In the genomic region with DNA sequence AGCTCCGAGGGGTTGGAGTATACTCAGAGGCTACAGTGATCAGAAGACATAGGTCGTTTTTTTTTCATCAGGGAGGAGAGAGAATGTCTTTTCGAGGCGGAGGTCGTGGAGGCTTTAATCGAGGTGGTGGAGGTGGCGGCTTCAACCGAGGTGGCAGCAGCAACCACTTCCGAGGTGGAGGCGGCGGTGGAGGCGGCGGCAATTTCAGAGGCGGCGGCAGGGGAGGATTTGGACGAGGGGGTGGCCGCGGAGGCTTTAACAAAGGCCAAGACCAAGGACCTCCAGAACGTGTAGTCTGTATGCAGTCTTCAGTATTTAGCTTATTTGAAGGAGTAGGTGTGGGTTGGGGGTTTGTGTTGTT, we compare ENCODE assay signal across 8 cellular contexts. TPM values are rescaled to one million over a fixed set of nuclear protein-coding genes. Genes with fewer than 3 reads are reported as not detected.
A peak's percentile ranks its signal among the peaks of the same experiment; 100 is the strongest.
DNase-seq lines count a peak whose midpoint lies in the region.

No MANE protein-coding gene starts in this region.

- peak overlapping the region; percentile 97 for H3K9ac ChIP-seq in adipocyte (ENCODE audit: low read length)

- no peaks in the 10 kb centered on the region for H3K9me3 ChIP-seq in SJSA1 (replicated peaks)
- no peaks in the 10 kb centered on the region for H3K9me3 ChIP-seq in adipocyte (ENCODE audit: control insufficient read depth, low read length)

- H3K27me3 ChIP-seq in SJSA1 (replicated peaks) (no peaks in the 10 kb centered on the region), adipocyte (replicated peaks; ENCODE audit: control insufficient read depth, insufficient read depth, low read length) (no peaks in the 10 kb centered on the region), layer of hippocampus (ENCODE audit: control insufficient read depth, insufficient read depth, low read length) (no peaks in the 10 kb centered on the region)

- H3K27ac ChIP-seq in SJSA1 (peak overlapping the region; percentile 58), layer of hippocampus (ENCODE audit: low read depth, low read length) (peak overlapping the region; percentile 35)

- H3K4me3 ChIP-seq in SJSA1, result peak overlapping the region; percentile 55
- peak overlapping the region; percentile 100 for H3K4me3 ChIP-seq in adipocyte (ENCODE audit: low read length)

- H3K36me3 ChIP-seq in SJSA1, result peaks cover 38% of the 10 kb centered on the region
- H3K36me3 ChIP-seq in adipocyte (ENCODE audit: control insufficient read depth, insufficient read depth, low read length, severe bottlenecking), result peaks cover 9% of the 10 kb centered on the region

- H3K4me1 ChIP-seq in SJSA1 (replicated peaks), result peaks cover 8% of the 10 kb centered on the region
- H3K4me1 ChIP-seq in adipocyte (ENCODE audit: control insufficient read depth, insufficient read depth, low read length), result peaks cover 21% of the 10 kb centered on the region

- DNase-seq in COLO668 (lab: John Stamatoyannopoulos, UW; ENCODE audit: unreplicated experiment), result peak; percentile 13
- DNase-seq in SJSA1 (ENCODE audit: low read depth in 1 of 2, low spot score in 2 of 2), result no peak
- peak; percentile 43 for DNase-seq in adipocyte (ENCODE audit: low read depth)
- DNase-seq in stimulated activated CD4-positive, alpha-beta T cell treated with anti-CD3 and anti-CD28 coated beads, TNF-alpha, amount 100 ng/mL, for 24 hours (ENCODE audit: low read depth in 3 of 3), result peak in 2 of 3 experiments; percentile 11 to 38
- DNase-seq in SIG-M5 (lab: John Stamatoyannopoulos, UW), result no peak
- no peak for DNase-seq in epidermal melanocyte (ENCODE audit: insufficient read length, low spot score)
- DNase-seq in NCI-H524 treated with DMSO at 0.1 percent for 48 hours (lab: John Stamatoyannopoulos, UW), result no peak

RNA-seq across cellular contexts. Expression of a gene that starts 0.5 kb away (rescaled TPM):
- 6.4 and 18.7 TPM in 2 replicates for total RNA-seq in SJSA1 (2014; rRNA removed; shearing (Covaris generic))

RNA-seq across cellular contexts. Expression of a gene that starts 11.7 kb away (rescaled TPM):
- not detected in 2 replicates for total RNA-seq in SJSA1 (2014; rRNA removed; shearing (Covaris generic))

RNA-seq across cellular contexts. Expression of a gene that starts 14.3 kb away (rescaled TPM):
- 3.7 and 6.1 TPM in 2 replicates for total RNA-seq in SJSA1 (2014; rRNA removed; shearing (Covaris generic))

RNA-seq across cellular contexts. Expression of a gene that starts 31.8 kb away (rescaled TPM):
- total RNA-seq in SJSA1 (2014; rRNA removed; shearing (Covaris generic)), result not detected in 2 replicates

Comparison
In these comparisons a context has a peak if more than half of its experiments do, and no peak if none do; other contexts are left out.
1. DNase-seq: peak in COLO668 (single experiment), adipocyte (single experiment) and stimulated activated CD4-positive, alpha-beta T cell treated with anti-CD3 and anti-CD28 coated beads, TNF-alpha, amount 100 ng/mL, for 24 hours (2 of 3); none in SJSA1 (0 of 2), SIG-M5 (single experiment), epidermal melanocyte (single experiment) and NCI-H524 treated with DMSO at 0.1 percent for 48 hours (single experiment).